10 cellular contexts compared by ENCODE assay signal in genomic region chr10:71921319-71922027, GRCh38. TPM values are rescaled to one million over a fixed set of nuclear protein-coding genes. Genes with fewer than 3 reads are reported as not detected.
DNase-seq lines count a peak whose midpoint lies in the region; ATAC-seq and TF ChIP-seq lines count a peak whose summit lies in the region.
"Had no signal": no experiment of that assay in that cellular context is flagged by ENCODE, and none has a peak within 500 bp of the region (broad histone marks: within the 10 kb centered on the region; RNA-seq: fewer than 3 reads in every experiment).

No MANE protein-coding gene starts in this region.

- no peaks in the 10 kb centered on the region for H3K36me3 ChIP-seq in tibial artery

- TF ChIP-seq CTCF in brain (conservative IDR thresholded peaks at IDR 0.05), result no peak
- no peak for TF ChIP-seq CTCF in tibial artery (IDR thresholded peaks at IDR 0.05)

- H3K9me3 ChIP-seq in tibial artery, result no peaks in the 10 kb centered on the region

- peak overlapping the region in 3 of 5 experiments; percentile 38 to 45 (median 41) for H3K4me3 Mint-ChIP-seq in brain
- no peak overlapping the region for H3K4me3 Mint-ChIP-seq in activated CD8-positive, alpha-beta T cell treated with anti-CD3 and anti-CD28 coated beads, Interleukin-2, amount 10 ng/mL, durations not matched to agents 7 days and 5 days
- H3K4me3 Mint-ChIP-seq in immature natural killer cell, result no peak overlapping the region
- H3K4me3 Mint-ChIP-seq: activated CD4-positive, alpha-beta T cell treated with anti-CD3 and anti-CD28 coated beads for 36 hours; central memory CD8-positive, alpha-beta T cell had no signal

- H3K36me3 Mint-ChIP-seq in brain (no peaks in the 10 kb centered on the region), immature natural killer cell (no peaks in the 10 kb centered on the region)
- no peaks in the 10 kb centered on the region for H3K36me3 Mint-ChIP-seq in activated CD8-positive, alpha-beta T cell treated with anti-CD3 and anti-CD28 coated beads, Interleukin-2, amount 10 ng/mL, durations not matched to agents 7 days and 5 days (ENCODE audit: low read depth)

- CTCF ChIA-PET in activated CD8-positive, alpha-beta T cell treated with anti-CD3 and anti-CD28 coated beads, Interleukin-2, amount 10 ng/mL, durations not matched to agents 7 days and 5 days (lab: Charles Lee), result no interaction called here

- POLR2A ChIA-PET in activated CD8-positive, alpha-beta T cell treated with anti-CD3 and anti-CD28 coated beads, Interleukin-2, amount 10 ng/mL, durations not matched to agents 7 days and 5 days (lab: Charles Lee), result no interaction called here

- peaks cover 4 to 13% (median 11%) of the 10 kb centered on the region in 5 experiments for H3K9me3 Mint-ChIP-seq in brain
- no peaks in the 10 kb centered on the region for H3K9me3 Mint-ChIP-seq in activated CD8-positive, alpha-beta T cell treated with anti-CD3 and anti-CD28 coated beads, Interleukin-2, amount 10 ng/mL, durations not matched to agents 7 days and 5 days (ENCODE audit: insufficient read depth)
- H3K9me3 Mint-ChIP-seq in immature natural killer cell, result peaks cover 0 to 1% (median 0%) of the 10 kb centered on the region in 6 donors
- H3K9me3 Mint-ChIP-seq: central memory CD8-positive, alpha-beta T cell had no signal

- DNase-seq in NCI-H1436 (lab: John Stamatoyannopoulos, UW) (peak; percentile 1), NCI-H1436 treated with DMSO at 0.1 percent for 48 hours (lab: John Stamatoyannopoulos, UW) (no peak), kidney tubule cell (ENCODE audit: low spot score) (peak; percentile 49), tibial artery (peak; percentile 70 to 72), hepatic stellate cell (ENCODE audit: low spot score) (no peak), immature natural killer cell (no peak)
- no peak for DNase-seq in activated CD8-positive, alpha-beta T cell treated with anti-CD3 and anti-CD28 coated beads, Interleukin-2, amount 10 ng/mL, durations not matched to agents 7 days and 5 days
- DNase-seq: activated CD4-positive, alpha-beta T cell treated with anti-CD3 and anti-CD28 coated beads for 36 hours had no signal

- H3K4me3 ChIP-seq in tibial artery, result no peak overlapping the region

- H3K27ac Mint-ChIP-seq in brain (peak overlapping the region; percentile 75 to 95 (median 93)), immature natural killer cell (no peak overlapping the region)
- no peak overlapping the region for H3K27ac Mint-ChIP-seq in activated CD8-positive, alpha-beta T cell treated with anti-CD3 and anti-CD28 coated beads, Interleukin-2, amount 10 ng/mL, durations not matched to agents 7 days and 5 days
- H3K27ac Mint-ChIP-seq: activated CD4-positive, alpha-beta T cell treated with anti-CD3 and anti-CD28 coated beads for 36 hours had no signal

- H3K27ac ChIP-seq in tibial artery, result no peak overlapping the region

- H3K27me3 ChIP-seq in tibial artery, result no peaks in the 10 kb centered on the region

- intact Hi-C loops in tibial artery (cut with DNase I; ENCODE audit: low total_unique reads), result no loop called here

- peaks cover 0 to 16% (median 10%) of the 10 kb centered on the region in 4 donors for H3K4me1 ChIP-seq in tibial artery

- H3K27me3 Mint-ChIP-seq in brain, result peaks cover 4% of the 10 kb centered on the region
- peaks cover 2% of the 10 kb centered on the region for H3K27me3 Mint-ChIP-seq in activated CD8-positive, alpha-beta T cell treated with anti-CD3 and anti-CD28 coated beads, Interleukin-2, amount 10 ng/mL, durations not matched to agents 7 days and 5 days (ENCODE audit: low read depth)
- peaks cover 3 to 9% (median 9%) of the 10 kb centered on the region in 3 donors for H3K27me3 Mint-ChIP-seq in immature natural killer cell (ENCODE audit: low read depth in 3 of 3)
- H3K27me3 Mint-ChIP-seq: activated CD4-positive, alpha-beta T cell treated with anti-CD3 and anti-CD28 coated beads for 36 hours had no signal

- H3K4me1 Mint-ChIP-seq in brain (peaks cover 45% of the 10 kb centered on the region), immature natural killer cell (no peaks in the 10 kb centered on the region)
- H3K4me1 Mint-ChIP-seq in activated CD8-positive, alpha-beta T cell treated with anti-CD3 and anti-CD28 coated beads, Interleukin-2, amount 10 ng/mL, durations not matched to agents 7 days and 5 days (ENCODE audit: low read depth), result no peaks in the 10 kb centered on the region
- H3K4me1 Mint-ChIP-seq: activated CD4-positive, alpha-beta T cell treated with anti-CD3 and anti-CD28 coated beads for 36 hours; central memory CD8-positive, alpha-beta T cell had no signal

- ATAC-seq in activated CD8-positive, alpha-beta T cell treated with anti-CD3 and anti-CD28 coated beads, Interleukin-2, amount 10 ng/mL, durations not matched to agents 7 days and 5 days, result no peak
- ATAC-seq: activated CD4-positive, alpha-beta T cell treated with anti-CD3 and anti-CD28 coated beads for 36 hours had no signal

RNA-seq across cellular contexts. Expression of gene CHST3, which starts 42.7 kb away (rescaled TPM):
- polyA plus RNA-seq in brain (ENCODE audit: insufficient read depth, low read depth, low replicate concordance) (11.4 TPM), immature natural killer cell (not detected)
- total RNA-seq in activated CD8-positive, alpha-beta T cell treated with anti-CD3 and anti-CD28 coated beads, Interleukin-2, amount 10 ng/mL, durations not matched to agents 7 days and 5 days, result not detected

Comparison
In these comparisons a context has a peak if more than half of its experiments do, and no peak if none do; other contexts are left out.
1. DNase-seq: peak in NCI-H1436 (single experiment), kidney tubule cell (single experiment) and tibial artery (2 of 2); none in NCI-H1436 treated with DMSO at 0.1 percent for 48 hours (single experiment), activated CD8-positive, alpha-beta T cell treated with anti-CD3 and anti-CD28 coated beads, Interleukin-2, amount 10 ng/mL, durations not matched to agents 7 days and 5 days (single experiment), hepatic stellate cell (single experiment) and immature natural killer cell (0 of 3).
2. H3K27ac Mint-ChIP-seq: peak in brain (5 of 5); none in activated CD8-positive, alpha-beta T cell treated with anti-CD3 and anti-CD28 coated beads, Interleukin-2, amount 10 ng/mL, durations not matched to agents 7 days and 5 days (single experiment) and immature natural killer cell (0 of 6).
3. H3K4me3 Mint-ChIP-seq: peak in brain (3 of 5); none in activated CD8-positive, alpha-beta T cell treated with anti-CD3 and anti-CD28 coated beads, Interleukin-2, amount 10 ng/mL, durations not matched to agents 7 days and 5 days (single experiment) and immature natural killer cell (0 of 5).
4. RNA of gene CHST3, which starts 42.7 kb away (polyA plus RNA-seq): 11.4 TPM in brain (single experiment); not detected in immature natural killer cell; every median in the first group is over 10 times any median in the second.